30 cellular contexts compared by ENCODE assay signal in the genomic region with DNA sequence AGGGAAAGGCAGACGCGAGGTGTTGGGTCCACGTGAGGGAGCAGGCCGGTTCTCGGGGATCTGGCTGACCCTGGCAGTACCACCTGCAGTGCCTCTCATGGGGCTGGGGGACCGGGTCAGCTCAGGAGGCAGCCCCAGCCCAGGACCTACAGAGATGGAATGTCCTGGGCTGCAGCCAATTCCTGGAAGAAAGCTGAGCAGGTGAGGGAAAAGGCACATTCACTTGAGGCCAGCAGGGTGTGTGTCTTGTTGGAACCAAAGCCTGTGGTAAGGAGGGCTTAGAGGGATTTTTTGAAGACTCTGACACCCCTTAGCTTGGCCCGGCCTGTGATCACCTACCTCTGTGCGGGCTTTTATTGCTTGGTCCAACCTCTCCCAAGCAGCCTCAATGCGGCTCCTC.
"Had no signal": no experiment of that assay in that cellular context is flagged by ENCODE, and none has a peak within 500 bp of the region (broad histone marks: within the 10 kb centered on the region; RNA-seq: fewer than 3 reads in every experiment).

No MANE protein-coding gene starts in this region.

- H3K27ac Mint-ChIP-seq: activated CD4-positive, alpha-beta T cell treated with anti-CD3 and anti-CD28 coated beads, Interleukin-2, amount 10 ng/mL, durations not matched to agents 24 days and 14 days; activated CD8-positive, alpha-beta T cell treated with anti-CD3 and anti-CD28 coated beads for 36 hours; activated naive CD8-positive, alpha-beta T cell treated with anti-CD3 and anti-CD28 coated beads for 36 hours; activated T-cell treated with anti-CD3 and anti-CD28 coated beads, Interleukin-2, amount 50 U/mL, for 72 hours; activated T-helper 17 cell treated with anti-CD3 and anti-CD28 coated beads, Interleukin-2, amount 50 U/mL, for 72 hours had no signal

- H3K27me3 Mint-ChIP-seq: activated CD4-positive, alpha-beta T cell treated with anti-CD3 and anti-CD28 coated beads, Interleukin-2, amount 10 ng/mL, durations not matched to agents 24 days and 14 days; activated CD8-positive, alpha-beta T cell treated with anti-CD3 and anti-CD28 coated beads for 36 hours; activated naive CD8-positive, alpha-beta T cell treated with anti-CD3 and anti-CD28 coated beads for 36 hours; activated T-helper 17 cell treated with anti-CD3 and anti-CD28 coated beads, Interleukin-2, amount 50 U/mL, for 72 hours; central memory CD8-positive, alpha-beta T cell had no signal

- H3K4me3 Mint-ChIP-seq: activated CD4-positive, alpha-beta T cell treated with anti-CD3 and anti-CD28 coated beads, Interleukin-2, amount 10 ng/mL, durations not matched to agents 24 days and 14 days; activated CD8-positive, alpha-beta T cell treated with anti-CD3 and anti-CD28 coated beads for 36 hours; activated naive CD8-positive, alpha-beta T cell treated with anti-CD3 and anti-CD28 coated beads for 36 hours; activated T-cell treated with anti-CD3 and anti-CD28 coated beads, Interleukin-2, amount 50 U/mL, for 72 hours; activated T-helper 17 cell treated with anti-CD3 and anti-CD28 coated beads, Interleukin-2, amount 50 U/mL, for 72 hours; central memory CD8-positive, alpha-beta T cell had no signal

- H3K4me1 ChIP-seq: ascending aorta had no signal

- H3K9me3 Mint-ChIP-seq: activated CD4-positive, alpha-beta T cell treated with anti-CD3 and anti-CD28 coated beads, Interleukin-2, amount 10 ng/mL, durations not matched to agents 24 days and 14 days; activated CD8-positive, alpha-beta T cell treated with anti-CD3 and anti-CD28 coated beads for 36 hours; activated naive CD8-positive, alpha-beta T cell treated with anti-CD3 and anti-CD28 coated beads for 36 hours; activated T-cell treated with anti-CD3 and anti-CD28 coated beads, Interleukin-2, amount 50 U/mL, for 72 hours; activated T-helper 17 cell treated with anti-CD3 and anti-CD28 coated beads, Interleukin-2, amount 50 U/mL, for 72 hours; central memory CD8-positive, alpha-beta T cell had no signal

- H3K36me3 ChIP-seq: ascending aorta, cardiac muscle cell, SJCRH30 had no signal

- H3K9me3 ChIP-seq: ascending aorta, SJCRH30 had no signal

- DNase-seq: activated CD4-positive, alpha-beta T cell treated with anti-CD3 and anti-CD28 coated beads, Interleukin-2, amount 10 ng/mL, durations not matched to agents 24 days and 14 days; activated CD4-positive, alpha-beta T cell treated with anti-CD3 and anti-CD28 coated beads, Interleukin-2, amount 50 U/mL, for 4 hours; activated CD8-positive, alpha-beta T cell treated with anti-CD3 and anti-CD28 coated beads for 36 hours; activated effector memory CD4-positive, alpha-beta T cell treated with anti-CD3 and anti-CD28 coated beads, Interleukin-2, amount 50 U/mL, for 16 hours; activated naive CD4-positive, alpha-beta T cell; activated naive CD4-positive, alpha-beta T cell treated with anti-CD3 and anti-CD28 coated beads, Interleukin-2, amount 50 U/mL, for 16 hours; activated naive CD8-positive, alpha-beta T cell treated with anti-CD3 and anti-CD28 coated beads for 36 hours; activated T-cell treated with anti-CD3 and anti-CD28 coated beads, Interleukin-2, amount 50 U/mL, for 1 hour; activated T-cell treated with anti-CD3 and anti-CD28 coated beads, Interleukin-2, amount 50 U/mL, for 72 hours; amniotic stem cell; Karpas-422; KBM-7; MV-4-11; NCI-H1092; NCI-H1436 treated with DMSO at 0.1 percent for 48 hours; NCI-H1694 treated with DMSO at 0.1 percent for 48 hours; NCI-H2029; NCI-H2107; NCI-H2171; NCI-H510A; NCI-H526 treated with DMSO at 0.1 percent for 48 hours; NCI-H774; SHP77; SJCRH30; T1000 had no signal

- H3K4me1 Mint-ChIP-seq: activated naive CD8-positive, alpha-beta T cell treated with anti-CD3 and anti-CD28 coated beads for 36 hours; activated T-helper 17 cell treated with anti-CD3 and anti-CD28 coated beads, Interleukin-2, amount 50 U/mL, for 72 hours; central memory CD8-positive, alpha-beta T cell had no signal

- H3K27ac ChIP-seq: ascending aorta, cardiac muscle cell, SJCRH30, SK-N-MC had no signal

- H3K36me3 Mint-ChIP-seq: activated naive CD8-positive, alpha-beta T cell treated with anti-CD3 and anti-CD28 coated beads for 36 hours had no signal

- H3K27me3 ChIP-seq: ascending aorta, cardiac muscle cell, SJCRH30 had no signal

- H3K4me3 ChIP-seq: ascending aorta, cardiac muscle cell, SJCRH30, SK-N-MC had no signal
